In genomic region chrX:150548251-150548650, GRCh38 we compare ENCODE assay signal across 8 cellular contexts. TPM values are rescaled to one million over a fixed set of nuclear protein-coding genes. Genes with fewer than 3 reads are reported as not detected.
A peak's percentile ranks its signal among the peaks of the same experiment; 100 is the strongest.
DNase-seq lines count a peak whose midpoint lies in the region; ATAC-seq and TF ChIP-seq lines count a peak whose summit lies in the region.

No MANE protein-coding gene starts in this region.

- H3K27me3 ChIP-seq in ascending aorta (no peaks in the 10 kb centered on the region), mesenchymal stem cell (ENCODE audit: control insufficient read depth in 1 of 2, insufficient read depth in 1 of 2, low read length in 2 of 2) (peaks cover 0 to 50% of the 10 kb centered on the region in 2 experiments), testis (no peaks in the 10 kb centered on the region)

- H3K4ac ChIP-seq in mesenchymal stem cell (ENCODE audit: low read depth in 1 of 2, low read length in 2 of 2), result no peak overlapping the region

- no peak overlapping the region for H3K27ac Mint-ChIP-seq in activated CD8-positive, alpha-beta memory T cell treated with anti-CD3 and anti-CD28 coated beads, Interleukin-2, amount 10 ng/mL, durations not matched to agents 7 days and 5 days

- peak overlapping the region in 1 of 2 experiments; percentile 33 for H3K18ac ChIP-seq in mesenchymal stem cell (ENCODE audit: low read depth in 1 of 2, low read length in 2 of 2)

- no peaks in the 10 kb centered on the region for H3K36me3 Mint-ChIP-seq in activated CD8-positive, alpha-beta memory T cell treated with anti-CD3 and anti-CD28 coated beads, Interleukin-2, amount 10 ng/mL, durations not matched to agents 7 days and 5 days

- no peak overlapping the region for H2AK5ac ChIP-seq in mesenchymal stem cell (ENCODE audit: low read length, severe bottlenecking)

- no peak overlapping the region for H3K14ac ChIP-seq in mesenchymal stem cell (ENCODE audit: low read length in 2 of 2)

- TF ChIP-seq CTCF in ascending aorta (IDR thresholded peaks at IDR 0.05) (no peak), testis (IDR thresholded peaks at IDR 0.05) (no peak)

- H3K4me1 ChIP-seq in ascending aorta, result peaks cover 3 to 5% of the 10 kb centered on the region in 2 donors
- H3K4me1 ChIP-seq in mesenchymal stem cell (ENCODE audit: control insufficient read depth, insufficient read depth, low read depth, low read length), result peaks cover 14% of the 10 kb centered on the region
- H3K4me1 ChIP-seq in testis, result peaks cover 13% of the 10 kb centered on the region

- ATAC-seq in activated CD8-positive, alpha-beta memory T cell treated with anti-CD3 and anti-CD28 coated beads, Interleukin-2, amount 10 ng/mL, durations not matched to agents 7 days and 5 days, result no peak
- no peak for ATAC-seq in GM21717 (IDR thresholded peaks at IDR 0.05; ENCODE audit: unreplicated experiment)

- no peak for DNase-seq in activated CD8-positive, alpha-beta memory T cell treated with anti-CD3 and anti-CD28 coated beads, Interleukin-2, amount 10 ng/mL, durations not matched to agents 7 days and 5 days
- no peak for DNase-seq in activated CD8-positive, alpha-beta memory T cell treated with anti-CD3 and anti-CD28 coated beads, Interleukin-2, amount 50 U/mL, for 4 hours
- DNase-seq in ascending aorta (ENCODE audit: low spot score in 2 of 2), result no peak
- no peak for DNase-seq in mesenchymal stem cell
- no peak for DNase-seq in testis
- no peak for DNase-seq in RPMI8226
- no peak for DNase-seq in GF-D8 (lab: John Stamatoyannopoulos, UW)

- CTCF ChIA-PET in activated CD8-positive, alpha-beta memory T cell treated with anti-CD3 and anti-CD28 coated beads, Interleukin-2, amount 10 ng/mL, durations not matched to agents 7 days and 5 days (lab: Charles Lee), result no interaction called here

- H3K27me3 Mint-ChIP-seq in activated CD8-positive, alpha-beta memory T cell treated with anti-CD3 and anti-CD28 coated beads, Interleukin-2, amount 10 ng/mL, durations not matched to agents 7 days and 5 days, result no peaks in the 10 kb centered on the region

- no peaks in the 10 kb centered on the region for H3K36me3 ChIP-seq in ascending aorta
- no peaks in the 10 kb centered on the region for H3K36me3 ChIP-seq in mesenchymal stem cell (ENCODE audit: control insufficient read depth in 1 of 2, insufficient read depth in 2 of 2, low read depth in 1 of 2, low read length in 2 of 2)
- no peaks in the 10 kb centered on the region for H3K36me3 ChIP-seq in testis (ENCODE audit: low read depth, missing control alignments)

- intact Hi-C loops in ascending aorta (cut with DNase I), result loop anchor here (5.0 to 10.0 kb wide), 2 partner anchors 41 to 183 kb away; partner anchors contain the start of gene MAMLD1
- intact Hi-C loops in testis (cut with DNase I; ENCODE audit: low total_unique reads), result no loop called here

- H3K9ac ChIP-seq in mesenchymal stem cell (ENCODE audit: low read length), result peak overlapping the region; percentile 66

- H3K9me3 ChIP-seq in ascending aorta (no peaks in the 10 kb centered on the region), mesenchymal stem cell (ENCODE audit: control insufficient read depth, low read length) (peaks cover 11% of the 10 kb centered on the region), testis (no peaks in the 10 kb centered on the region)

- no peak overlapping the region for H3K23ac ChIP-seq in mesenchymal stem cell (ENCODE audit: low read length in 2 of 2)

- no peak overlapping the region for H2BK120ac ChIP-seq in mesenchymal stem cell (ENCODE audit: low read depth, low read length)

- no peak overlapping the region for H2BK5ac ChIP-seq in mesenchymal stem cell (ENCODE audit: low read depth, low read length, poor library complexity, severe bottlenecking)

- peak overlapping the region; percentile 42 for H3K4me2 ChIP-seq in mesenchymal stem cell (ENCODE audit: low read length, poor library complexity, severe bottlenecking)

- H3K27ac ChIP-seq in ascending aorta (peak overlapping the region; percentile 73 to 92), mesenchymal stem cell (ENCODE audit: low read length, poor library complexity, severe bottlenecking) (peak overlapping the region; percentile 86), testis (peak overlapping the region; percentile 68 to 78)

- H3K4me1 Mint-ChIP-seq in activated CD8-positive, alpha-beta memory T cell treated with anti-CD3 and anti-CD28 coated beads, Interleukin-2, amount 10 ng/mL, durations not matched to agents 7 days and 5 days, result peaks cover 34% of the 10 kb centered on the region

- peak overlapping the region; percentile 24 to 66 for H3K4me3 ChIP-seq in ascending aorta
- H3K4me3 ChIP-seq in mesenchymal stem cell (ENCODE audit: insufficient read depth in 1 of 2, low read depth in 1 of 2, low read length in 2 of 2), result peak overlapping the region in 1 of 2 experiments; percentile 58
- H3K4me3 ChIP-seq in testis, result peak overlapping the region in 1 of 2 donors; percentile 51

- no peaks in the 10 kb centered on the region for H3K9me3 Mint-ChIP-seq in activated CD8-positive, alpha-beta memory T cell treated with anti-CD3 and anti-CD28 coated beads, Interleukin-2, amount 10 ng/mL, durations not matched to agents 7 days and 5 days (ENCODE audit: low read depth)

- H4K8ac ChIP-seq in mesenchymal stem cell (ENCODE audit: low read length), result peak overlapping the region; percentile 49

- TF ChIP-seq POLR2A in testis (IDR thresholded peaks at IDR 0.05), result no peak

- H3K79me1 ChIP-seq in mesenchymal stem cell (replicated peaks; ENCODE audit: low read length, poor library complexity, severe bottlenecking), result no peaks in the 10 kb centered on the region

- H2BK15ac ChIP-seq in mesenchymal stem cell (ENCODE audit: low read depth, poor library complexity, severe bottlenecking), result no peak overlapping the region

- H2AFZ ChIP-seq in mesenchymal stem cell (ENCODE audit: low read depth, low read length), result no peak overlapping the region

- H2BK12ac ChIP-seq in mesenchymal stem cell (ENCODE audit: low read length in 2 of 2), result peak overlapping the region in 1 of 2 experiments; percentile 39

- peak overlapping the region; percentile 47 for H3K4me3 Mint-ChIP-seq in activated CD8-positive, alpha-beta memory T cell treated with anti-CD3 and anti-CD28 coated beads, Interleukin-2, amount 10 ng/mL, durations not matched to agents 7 days and 5 days

- 85% methylated on average over 1 of the region's 4 CpGs for WGBS in mesenchymal stem cell
- WGBS in testis, 2 donors, result 36 to 69% methylated on average over 4 of the region's 4 CpGs

- no peak overlapping the region for H4K91ac ChIP-seq in mesenchymal stem cell (ENCODE audit: low read length)

RNA-seq across cellular contexts. Expression of gene MTM1, which starts 20.2 kb away (rescaled TPM):
- total RNA-seq in activated CD8-positive, alpha-beta memory T cell treated with anti-CD3 and anti-CD28 coated beads, Interleukin-2, amount 10 ng/mL, durations not matched to agents 7 days and 5 days, result 10 to 100 TPM; 38.6 to 40.3 TPM
- total RNA-seq in ascending aorta (7.3 TPM), testis (10 to 100 TPM; 33.8 to 38.5 TPM)
- polyA plus RNA-seq in mesenchymal stem cell (2013, experiment 1 of 2), result 4.3 TPM
- polyA plus RNA-seq in mesenchymal stem cell (2013, experiment 2 of 2), result 4.7 TPM
- 20.0 TPM for polyA plus RNA-seq in testis (ENCODE audit: insufficient read depth, low read depth, low replicate concordance)
